1 cellular context compared by ENCODE assay signal in the genomic region with DNA sequence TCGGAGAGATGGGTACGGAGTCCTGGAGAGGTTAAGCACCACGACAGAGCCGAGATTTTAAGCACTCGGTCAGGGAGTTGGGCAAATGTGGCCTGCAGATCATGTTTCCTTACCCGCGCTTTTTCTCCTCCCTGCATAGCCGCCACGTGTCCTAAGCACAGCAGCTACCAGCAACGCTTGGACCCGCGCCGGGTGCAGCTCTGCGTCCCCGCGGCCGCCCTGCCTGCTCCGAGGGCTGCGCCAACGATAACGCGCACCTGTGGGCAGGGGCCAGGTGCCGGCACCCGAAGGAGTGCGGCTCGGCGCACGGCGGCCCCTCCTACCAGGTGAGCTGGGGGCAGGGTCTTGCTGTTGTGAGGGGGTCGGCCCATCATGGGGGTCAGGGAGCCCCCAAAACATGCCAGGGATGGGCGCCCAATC.
TF ChIP-seq lines count a peak whose summit lies in the region.

No MANE protein-coding gene starts in this region.

TF ChIP-seq in HEK293, 187 proteins besides CTCF, POLR2A, EP300 and RAD21 (continued from another document):
- no peak for TF ChIP-seq ZBTB8A (tag by site-specific recombination; IDR thresholded peaks at IDR 0.05)
- TF ChIP-seq ZBTB17 (tag by site-specific recombination; IDR thresholded peaks at IDR 0.05), result peak; percentile 51; the same call in 1 of the 2 replicates
- peak; percentile 49; the same call in 1 of the 2 replicates for TF ChIP-seq ZNF76 (tag by site-specific recombination; IDR thresholded peaks at IDR 0.05; ENCODE audit: borderline replicate concordance, low read depth)
- TF ChIP-seq ZNF169 (tag by site-specific recombination; IDR thresholded peaks at IDR 0.05), result peak; percentile 49; the same call in 1 of the 2 replicates
- peak; percentile 4; the same call in 1 of the 2 replicates for TF ChIP-seq GLIS1 (tag by site-specific recombination; IDR thresholded peaks at IDR 0.05)
- TF ChIP-seq, protein P1, sequence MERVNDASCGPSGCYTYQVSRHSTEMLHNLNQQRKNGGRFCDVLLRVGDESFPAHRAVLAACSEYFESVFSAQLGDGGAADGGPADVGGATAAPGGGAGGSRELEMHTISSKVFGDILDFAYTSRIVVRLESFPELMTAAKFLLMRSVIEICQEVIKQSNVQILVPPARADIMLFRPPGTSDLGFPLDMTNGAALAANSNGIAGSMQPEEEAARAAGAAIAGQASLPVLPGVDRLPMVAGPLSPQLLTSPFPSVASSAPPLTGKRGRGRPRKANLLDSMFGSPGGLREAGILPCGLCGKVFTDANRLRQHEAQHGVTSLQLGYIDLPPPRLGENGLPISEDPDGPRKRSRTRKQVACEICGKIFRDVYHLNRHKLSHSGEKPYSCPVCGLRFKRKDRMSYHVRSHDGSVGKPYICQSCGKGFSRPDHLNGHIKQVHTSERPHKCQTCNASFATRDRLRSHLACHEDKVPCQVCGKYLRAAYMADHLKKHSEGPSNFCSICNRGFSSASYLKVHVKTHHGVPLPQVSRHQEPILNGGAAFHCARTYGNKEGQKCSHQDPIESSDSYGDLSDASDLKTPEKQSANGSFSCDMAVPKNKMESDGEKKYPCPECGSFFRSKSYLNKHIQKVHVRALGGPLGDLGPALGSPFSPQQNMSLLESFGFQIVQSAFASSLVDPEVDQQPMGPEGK (tag by site-specific recombination; IDR thresholded peaks at IDR 0.05), result 0 out of 2 replicates have a peak, but pooled peaks have one; percentile 0
- TF ChIP-seq, protein P2, sequence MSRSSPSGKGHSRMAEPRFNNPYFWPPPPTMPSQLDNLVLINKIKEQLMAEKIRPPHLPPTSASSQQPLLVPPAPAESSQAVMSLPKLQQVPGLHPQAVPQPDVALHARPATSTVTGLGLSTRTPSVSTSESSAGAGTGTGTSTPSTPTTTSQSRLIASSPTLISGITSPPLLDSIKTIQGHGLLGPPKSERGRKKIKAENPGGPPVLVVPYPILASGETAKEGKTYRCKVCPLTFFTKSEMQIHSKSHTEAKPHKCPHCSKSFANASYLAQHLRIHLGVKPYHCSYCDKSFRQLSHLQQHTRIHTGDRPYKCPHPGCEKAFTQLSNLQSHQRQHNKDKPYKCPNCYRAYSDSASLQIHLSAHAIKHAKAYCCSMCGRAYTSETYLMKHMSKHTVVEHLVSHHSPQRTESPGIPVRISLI (tag by site-specific recombination; IDR thresholded peaks at IDR 0.05), result no peak
- 0 out of 2 replicates have a peak, but pooled peaks have one; percentile 5 for TF ChIP-seq ZNF501 (tag by site-specific recombination; IDR thresholded peaks at IDR 0.05)
- peak; percentile 93 for TF ChIP-seq ZNF600 (tag by site-specific recombination; IDR thresholded peaks at IDR 0.05)
TF ChIP-seq in HEK293: peak in this region for 11.
